ENCODE assay signal across 7 cellular contexts in the genomic region with DNA sequence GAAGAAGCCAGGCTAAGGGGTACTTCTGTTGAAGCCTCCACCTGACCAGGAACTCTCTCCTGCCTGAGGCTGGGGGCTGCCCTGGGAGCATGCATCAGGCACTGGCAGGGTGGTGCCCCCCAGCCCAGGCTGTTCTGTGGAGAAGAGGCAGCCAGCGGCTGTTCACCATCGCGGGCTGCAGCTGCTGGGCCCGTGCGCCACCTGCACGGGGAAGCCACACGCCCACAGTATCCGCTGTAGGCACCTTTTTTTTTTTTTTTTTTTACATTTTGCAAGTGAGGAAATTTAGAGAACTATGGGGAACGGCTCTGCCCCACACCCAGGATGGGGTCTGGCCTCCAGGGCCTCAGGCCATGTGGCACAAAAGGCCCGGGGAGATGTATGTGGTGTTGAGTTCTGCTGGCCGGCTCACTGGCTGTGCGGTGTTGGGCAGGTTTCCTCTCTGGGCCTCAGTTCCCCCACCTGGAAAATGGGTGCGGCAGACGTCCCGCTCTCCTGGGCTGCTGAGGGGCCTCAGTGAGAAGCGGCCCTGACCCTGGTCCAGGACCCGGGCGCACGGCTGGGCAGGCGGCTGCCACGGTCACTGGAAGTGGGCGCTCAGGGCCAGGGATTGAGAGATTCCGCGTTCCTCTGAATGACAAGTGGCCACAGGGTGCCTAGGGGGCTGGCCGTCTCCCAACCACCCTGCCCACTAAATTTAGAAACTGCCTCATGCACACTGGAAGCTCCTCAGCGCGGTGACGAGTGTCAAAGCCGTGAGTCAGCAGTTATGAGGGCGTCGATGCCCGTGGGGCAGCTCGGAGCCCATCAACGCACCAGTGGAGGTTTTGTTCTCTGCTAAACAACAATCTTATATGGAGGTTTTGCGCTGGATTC. TPM values are rescaled to one million over a fixed set of nuclear protein-coding genes. Genes with fewer than 3 reads are reported as not detected.
DNase-seq lines count a peak whose midpoint lies in the region; ATAC-seq and TF ChIP-seq lines count a peak whose summit lies in the region.
"Had no signal": no experiment of that assay in that cellular context is flagged by ENCODE, and none has a peak within 500 bp of the region (broad histone marks: within the 10 kb centered on the region; RNA-seq: fewer than 3 reads in every experiment).

No MANE protein-coding gene starts in this region.

- peak; percentile 63 for DNase-seq in activated CD4-positive, alpha-beta T cell treated with anti-CD3 and anti-CD28 coated beads for 48 hours
- DNase-seq in glomerular visceral epithelial cell (ENCODE audit: extremely low spot score) (peak; percentile 62), stomach (peak; percentile 38), progenitor cell of endocrine pancreas (ENCODE audit: low spot score, unreplicated experiment) (no peak), cerebellar cortex (ENCODE audit: low spot score) (no peak)

- TF ChIP-seq CTCF in stomach (IDR thresholded peaks at IDR 0.05), result no peak
- TF ChIP-seq CTCF in progenitor cell of endocrine pancreas (IDR thresholded peaks at IDR 0.05; ENCODE audit: unreplicated experiment), result no peak

- no peaks in the 10 kb centered on the region for H3K36me3 Mint-ChIP-seq in progenitor cell of endocrine pancreas (ENCODE audit: insufficient read depth)

- no peaks in the 10 kb centered on the region for H3K9me3 ChIP-seq in stomach

- H3K27me3 ChIP-seq in stomach, result peaks cover 0 to 20% (median 0%) of the 10 kb centered on the region in 3 donors

- H3K36me3 ChIP-seq in stomach, result no peaks in the 10 kb centered on the region

- no peak overlapping the region for H3K4me3 ChIP-seq in stomach

- H3K9me3 Mint-ChIP-seq in progenitor cell of endocrine pancreas (ENCODE audit: low read depth), result no peaks in the 10 kb centered on the region

- WGBS in stomach, 5 donors, result 57 to 71% (median 66%) methylated on average over 30 to 35 of the region's 35 CpGs

- ATAC-seq in HG02588 (IDR thresholded peaks at IDR 0.05; ENCODE audit: unreplicated experiment), result peak; percentile 44

- H3K27me3 Mint-ChIP-seq in progenitor cell of endocrine pancreas, result no peaks in the 10 kb centered on the region

- no peak for TF ChIP-seq POLR2A in stomach (IDR thresholded peaks at IDR 0.05)

- H3K4me1 Mint-ChIP-seq in progenitor cell of endocrine pancreas (ENCODE audit: low read depth), result peaks cover 6% of the 10 kb centered on the region

- TF ChIP-seq EP300 in stomach (IDR thresholded peaks at IDR 0.05), result no peak

- peaks cover 0 to 17% (median 4%) of the 10 kb centered on the region in 4 donors for H3K4me1 ChIP-seq in stomach

- H3K4me3 Mint-ChIP-seq in progenitor cell of endocrine pancreas (ENCODE audit: low read depth), result no peak overlapping the region

- H3K27ac ChIP-seq in stomach, result peak overlapping the region; percentile 7 to 80 (median 75)

- no peak overlapping the region for H3K27ac Mint-ChIP-seq in progenitor cell of endocrine pancreas

- intact Hi-C loops in stomach (cut with DNase I; ENCODE audit: low total_unique reads), result no loop called here

RNA-seq across cellular contexts. Expression of a gene that starts 8.8 kb away (rescaled TPM):
- 100 to 1,000 TPM in 1 of 5 donors, 10 to 100 TPM in 4; 24.4 to 724 (median 81.7) TPM for total RNA-seq in stomach
- 10 to 100 TPM; 34.2 to 65.4 (median 46.9) TPM for polyA plus RNA-seq in stomach
- 145 and 150 TPM in 2 replicates for total RNA-seq in progenitor cell of endocrine pancreas

RNA-seq across cellular contexts. Expression of a gene that starts 17.5 kb away (rescaled TPM):
- total RNA-seq in stomach, result 10 to 100 TPM; 17.4 to 56.0 (median 35.4) TPM
- 10 to 100 TPM; 15.1 to 44.7 (median 29.5) TPM for polyA plus RNA-seq in stomach
- 21.5 and 26.2 TPM in 2 replicates for total RNA-seq in progenitor cell of endocrine pancreas

RNA-seq across cellular contexts. Expression of a gene that starts 43.0 kb away (rescaled TPM):
- total RNA-seq in stomach (10 to 100 TPM; 10.6 to 99.4 (median 22.3) TPM), progenitor cell of endocrine pancreas (7.4 and 8.6 TPM in 2 replicates)
- polyA plus RNA-seq in stomach, result 10 to 100 TPM in 1 of 3 donors, 1 to 10 TPM in 2; 3.8 to 36.8 (median 9.1) TPM
- total RNA-seq: activated CD8-positive, alpha-beta memory T cell treated with anti-CD3 and anti-CD28 coated beads for 36 hours had no signal

RNA-seq across cellular contexts. Expression of a gene that starts 53.7 kb away (rescaled TPM):
- total RNA-seq in stomach, result 100 to 1,000 TPM in 3 of 5 donors, 10 to 100 TPM in 2; 30.7 to 263 (median 118) TPM
- 100 to 1,000 TPM in 1 of 3 donors, 10 to 100 TPM in 2; 85.9 to 110 (median 93.6) TPM for polyA plus RNA-seq in stomach
- total RNA-seq in progenitor cell of endocrine pancreas, result 12.7 and 13.9 TPM in 2 replicates

RNA-seq across cellular contexts. Expression of a gene that starts 56.8 kb away (rescaled TPM):
- total RNA-seq in stomach, result 10 to 100 TPM in 3 of 5 donors, 1 to 10 TPM in 1, not detected in 1; 4.9 to 33.3 (median 16.3) TPM
- polyA plus RNA-seq in stomach, result 10 to 100 TPM; 66.9 to 71.5 (median 67.7) TPM
- total RNA-seq in progenitor cell of endocrine pancreas, result 29.1 and 32.1 TPM in 2 replicates

Comparison
In these comparisons a context has a peak if more than half of its experiments do, and no peak if none do; other contexts are left out.
1. DNase-seq: peak in activated CD4-positive, alpha-beta T cell treated with anti-CD3 and anti-CD28 coated beads for 48 hours (single experiment), glomerular visceral epithelial cell (single experiment) and stomach (single experiment); none in progenitor cell of endocrine pancreas (single experiment) and cerebellar cortex (single experiment).